12 cellular contexts compared by ENCODE assay signal in the genomic region with DNA sequence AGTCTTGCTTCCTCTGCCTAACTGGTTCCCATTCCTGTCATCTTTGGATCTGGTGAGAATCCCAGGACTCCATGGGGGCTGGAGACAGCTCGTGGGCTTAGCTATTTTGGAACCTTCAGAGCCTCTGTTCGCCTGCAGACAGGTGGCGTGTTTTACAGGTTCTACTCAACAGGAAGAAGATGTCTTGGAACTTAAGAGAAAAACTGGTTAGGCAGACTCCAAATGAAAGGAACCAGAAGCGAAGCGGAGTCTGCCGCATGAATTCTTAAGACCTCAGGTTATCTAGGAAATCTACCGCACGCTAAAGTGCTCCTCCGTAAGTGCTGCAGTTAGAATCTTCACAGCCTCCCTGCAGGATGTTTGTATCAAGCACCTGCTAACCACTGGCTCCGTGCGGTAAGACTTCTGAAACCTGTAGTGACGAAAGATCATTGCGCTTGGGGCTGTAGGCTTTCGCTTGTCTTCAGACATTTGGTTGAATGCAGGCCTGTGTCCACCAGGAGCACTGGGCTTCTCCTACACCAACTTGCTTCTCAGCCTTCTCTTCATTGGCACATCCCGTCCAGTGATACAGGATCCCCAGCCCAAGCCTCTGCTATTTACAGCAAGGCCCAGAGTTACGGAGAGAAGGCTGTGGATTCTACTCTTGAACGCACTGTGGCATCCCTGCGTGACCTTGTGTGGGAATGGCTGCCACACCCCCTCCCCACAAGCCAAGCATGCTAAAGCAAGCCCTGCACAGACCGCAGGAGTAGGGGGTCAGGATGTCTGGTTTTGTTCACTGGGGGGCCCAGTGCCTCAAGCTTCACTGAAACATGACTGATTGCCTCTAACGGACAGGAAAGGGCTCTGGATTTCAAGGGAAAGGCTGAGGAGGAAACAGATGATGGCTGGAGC. TPM values are rescaled to one million over a fixed set of nuclear protein-coding genes. Genes with fewer than 3 reads are reported as not detected.
A peak's percentile ranks its signal among the peaks of the same experiment; 100 is the strongest.
DNase-seq lines count a peak whose midpoint lies in the region; ATAC-seq and TF ChIP-seq lines count a peak whose summit lies in the region.
"Had no signal": no experiment of that assay in that cellular context is flagged by ENCODE, and none has a peak within 500 bp of the region (broad histone marks: within the 10 kb centered on the region; RNA-seq: fewer than 3 reads in every experiment).

No MANE protein-coding gene starts in this region.

- peak overlapping the region; percentile 92 for H3K27ac Mint-ChIP-seq in CD4-positive, alpha-beta T cell
- peak overlapping the region; percentile 83 to 98 (median 87) for H3K27ac Mint-ChIP-seq in naive thymus-derived CD4-positive, alpha-beta T cell

- intact Hi-C loops in CD4-positive, alpha-beta T cell (cut with DNase I, micrococcal nuclease): loop anchor here in 1 of 2 experiments (10.0 kb wide), 1 partner anchor 344 kb away; no protein-coding TSS in a partner anchor
- intact Hi-C loops in naive thymus-derived CD4-positive, alpha-beta T cell (cut with micrococcal nuclease): loop anchor here (2.0 kb wide), 2 partner anchors 74 to 210 kb away; a partner anchor contains a TSS

- H3K36me3 ChIP-seq in naive thymus-derived CD4-positive, alpha-beta T cell (ENCODE audit: control insufficient read depth in 2 of 3, insufficient read depth in 3 of 3, low read length in 3 of 3): peaks cover 0 to 45% (median 4%) of the 10 kb centered on the region in 3 experiments
- H3K36me3 ChIP-seq in brain microvascular endothelial cell (replicated peaks): peaks cover 7% of the 10 kb centered on the region

- H3K36me3 Mint-ChIP-seq in CD4-positive, alpha-beta T cell (ENCODE audit: low read depth): peaks cover 47% of the 10 kb centered on the region
- H3K36me3 Mint-ChIP-seq in naive thymus-derived CD4-positive, alpha-beta T cell: peaks cover 0 to 27% (median 9%) of the 10 kb centered on the region in 5 donors

- H3K4me3 ChIP-seq in naive thymus-derived CD4-positive, alpha-beta T cell (ENCODE audit: low read length): no peak overlapping the region
- no peak overlapping the region for H3K4me3 ChIP-seq in brain microvascular endothelial cell (ENCODE audit: low read depth, low read length)
- H3K4me3 ChIP-seq: HAP-1, mucosa of descending colon had no signal

- H3K4me3 Mint-ChIP-seq in CD4-positive, alpha-beta T cell: peak overlapping the region; percentile 51
- H3K4me3 Mint-ChIP-seq in naive thymus-derived CD4-positive, alpha-beta T cell: peak overlapping the region in 9 of 10 donors; percentile 30 to 77 (median 67)

- in situ Hi-C loops in brain microvascular endothelial cell (cut with HindIII; ENCODE audit: low pct_ligation_motif_present, low sequenced_read_pairs): no loop called here

- H3K27me3 Mint-ChIP-seq in CD4-positive, alpha-beta T cell: no peaks in the 10 kb centered on the region
- no peaks in the 10 kb centered on the region for H3K27me3 Mint-ChIP-seq in naive thymus-derived CD4-positive, alpha-beta T cell

- no peaks in the 10 kb centered on the region for H3K9me3 Mint-ChIP-seq in CD4-positive, alpha-beta T cell
- H3K9me3 Mint-ChIP-seq in naive thymus-derived CD4-positive, alpha-beta T cell: peaks cover 0 to 4% (median 0%) of the 10 kb centered on the region in 11 donors

- peak; percentile 71 for ATAC-seq in CD4-positive, alpha-beta T cell (ENCODE audit: poor library complexity)
- ATAC-seq in naive thymus-derived CD4-positive, alpha-beta T cell: peak; percentile 76
- ATAC-seq: mucosa of descending colon, Panc1 had no signal

- no peak for TF ChIP-seq CTCF in CD4-positive, alpha-beta T cell (IDR thresholded peaks at IDR 0.05)
- TF ChIP-seq CTCF in brain microvascular endothelial cell (IDR thresholded peaks at IDR 0.05; ENCODE audit: low read depth, low read length, missing control alignments): no peak

- no peaks in the 10 kb centered on the region for H3K27me3 ChIP-seq in CD4-positive, alpha-beta T cell (ENCODE audit: control insufficient read depth, insufficient read depth, low read length)
- no peaks in the 10 kb centered on the region for H3K27me3 ChIP-seq in naive thymus-derived CD4-positive, alpha-beta T cell (ENCODE audit: control insufficient read depth in 2 of 2, insufficient read depth in 2 of 2, low read length in 2 of 2)
- no peaks in the 10 kb centered on the region for H3K27me3 ChIP-seq in brain microvascular endothelial cell (replicated peaks)

- H3K27ac ChIP-seq in CD4-positive, alpha-beta T cell (ENCODE audit: low read depth, low read length): peak overlapping the region; percentile 47
- peak overlapping the region; percentile 52 for H3K27ac ChIP-seq in naive thymus-derived CD4-positive, alpha-beta T cell (ENCODE audit: low read depth, low read length)
- H3K27ac ChIP-seq in brain microvascular endothelial cell: no peak overlapping the region
- H3K27ac ChIP-seq: VCaP had no signal

- no peaks in the 10 kb centered on the region for H3K4me1 ChIP-seq in naive thymus-derived CD4-positive, alpha-beta T cell (ENCODE audit: control insufficient read depth in 2 of 2, insufficient read depth in 2 of 2, low read length in 2 of 2)
- H3K4me1 ChIP-seq: HAP-1 had no signal

- peak in 7 of 10 experiments; percentile 5 to 36 (median 19) for DNase-seq in CD4-positive, alpha-beta T cell
- DNase-seq in NCI-H2107 (lab: John Stamatoyannopoulos, UW): peak; percentile 60
- DNase-seq in cerebellar cortex (ENCODE audit: low spot score): peak; percentile 10
- peak in 7 of 9 donors; percentile 44 to 69 (median 62) for DNase-seq in naive thymus-derived CD4-positive, alpha-beta T cell
- DNase-seq in globus pallidus (ENCODE audit: low spot score): no peak
- DNase-seq in AML-193 (lab: John Stamatoyannopoulos, UW): no peak
- no peak for DNase-seq in NCI-H1930 (lab: John Stamatoyannopoulos, UW)
- no peak for DNase-seq in brain microvascular endothelial cell
- DNase-seq: mucosa of descending colon had no signal

- POLR2A ChIA-PET in CD4-positive, alpha-beta T cell (lab: Charles Lee): no interaction called here
- POLR2A ChIA-PET in naive thymus-derived CD4-positive, alpha-beta T cell (lab: Charles Lee): no interaction called here

- CTCF ChIA-PET in CD4-positive, alpha-beta T cell (lab: Charles Lee): no interaction called here
- CTCF ChIA-PET in naive thymus-derived CD4-positive, alpha-beta T cell (lab: Charles Lee): no interaction called here

- H3K9me3 ChIP-seq in CD4-positive, alpha-beta T cell (ENCODE audit: control insufficient read depth, low read length): peaks cover 2% of the 10 kb centered on the region
- no peaks in the 10 kb centered on the region for H3K9me3 ChIP-seq in naive thymus-derived CD4-positive, alpha-beta T cell (ENCODE audit: control insufficient read depth in 2 of 3, low read length in 3 of 3)
- H3K9me3 ChIP-seq: HAP-1, mucosa of descending colon had no signal

- peaks cover 31% of the 10 kb centered on the region for H3K4me1 Mint-ChIP-seq in CD4-positive, alpha-beta T cell (ENCODE audit: low read depth)
- peaks cover 0 to 32% (median 19%) of the 10 kb centered on the region in 7 donors for H3K4me1 Mint-ChIP-seq in naive thymus-derived CD4-positive, alpha-beta T cell

RNA-seq across cellular contexts. Expression of a gene that starts 35.0 kb away (rescaled TPM):
- 1 to 10 TPM; 8.9 to 9.2 TPM for total RNA-seq in CD4-positive, alpha-beta T cell
- total RNA-seq in naive thymus-derived CD4-positive, alpha-beta T cell: 10 to 100 TPM; 10.4 to 18.1 (median 15.7) TPM
- polyA plus RNA-seq in naive thymus-derived CD4-positive, alpha-beta T cell: 10 to 100 TPM; 18.4 to 28.7 TPM

RNA-seq across cellular contexts. Expression of a gene that starts 50.3 kb away (rescaled TPM):
- 10 to 100 TPM; 10.7 TPM for total RNA-seq in CD4-positive, alpha-beta T cell
- total RNA-seq in naive thymus-derived CD4-positive, alpha-beta T cell: 10 to 100 TPM; 10.9 to 26.7 (median 18.8) TPM
- polyA plus RNA-seq in naive thymus-derived CD4-positive, alpha-beta T cell: 10 to 100 TPM; 10.6 to 12.5 TPM

Comparison
In these comparisons a context has a peak if more than half of its experiments do, and no peak if none do; other contexts are left out.
1. DNase-seq: peak in CD4-positive, alpha-beta T cell (7 of 10), NCI-H2107 (single experiment), cerebellar cortex (single experiment) and naive thymus-derived CD4-positive, alpha-beta T cell (7 of 9); none in globus pallidus (single experiment), AML-193 (0 of 2), NCI-H1930 (0 of 2) and brain microvascular endothelial cell (single experiment).